In genomic region chr3:58214484-58215316, GRCh38 we compare ENCODE assay signal across 8 cellular contexts. TPM values are rescaled to one million over a fixed set of nuclear protein-coding genes. Genes with fewer than 3 reads are reported as not detected.
DNase-seq lines count a peak whose midpoint lies in the region; ATAC-seq and TF ChIP-seq lines count a peak whose summit lies in the region.

No MANE protein-coding gene starts in this region.

- ATAC-seq in HG03469 (IDR thresholded peaks at IDR 0.05; ENCODE audit: unreplicated experiment) (peak; percentile 64), natural killer cell (peak; percentile 47 to 59 (median 48))
- ATAC-seq in activated CD8-positive, alpha-beta memory T cell treated with anti-CD3 and anti-CD28 coated beads, Interleukin-2, amount 10 ng/mL, durations not matched to agents 7 days and 5 days: peak; percentile 67

- CTCF ChIA-PET in activated CD8-positive, alpha-beta memory T cell treated with anti-CD3 and anti-CD28 coated beads, Interleukin-2, amount 10 ng/mL, durations not matched to agents 7 days and 5 days (lab: Charles Lee): interaction anchor here (0.8 to 4.0 kb wide), 6 partner anchors 12 to 92 kb away, joined by 3 to 21 read pairs (median 6); no protein-coding TSS in a partner anchor

- 61 to 72% methylated on average over 7 of the region's 7 CpGs for WGBS in thyroid gland, 2 donors

- H3K4me1 ChIP-seq in thyroid gland: peaks cover 0 to 14% of the 10 kb centered on the region in 2 donors

- no peaks in the 10 kb centered on the region for H3K27me3 ChIP-seq in thyroid gland

- H3K27ac ChIP-seq in thyroid gland: no peak overlapping the region

- no peaks in the 10 kb centered on the region for H3K9me3 Mint-ChIP-seq in activated CD8-positive, alpha-beta memory T cell treated with anti-CD3 and anti-CD28 coated beads, Interleukin-2, amount 10 ng/mL, durations not matched to agents 7 days and 5 days (ENCODE audit: low read depth)
- no peaks in the 10 kb centered on the region for H3K9me3 Mint-ChIP-seq in natural killer cell

- no peak overlapping the region for H3K4me3 Mint-ChIP-seq in activated CD8-positive, alpha-beta memory T cell treated with anti-CD3 and anti-CD28 coated beads, Interleukin-2, amount 10 ng/mL, durations not matched to agents 7 days and 5 days
- H3K4me3 Mint-ChIP-seq in natural killer cell: no peak overlapping the region

- H3K27me3 Mint-ChIP-seq in activated CD8-positive, alpha-beta memory T cell treated with anti-CD3 and anti-CD28 coated beads, Interleukin-2, amount 10 ng/mL, durations not matched to agents 7 days and 5 days: peaks cover 9% of the 10 kb centered on the region
- peaks cover 2 to 6% of the 10 kb centered on the region in 2 donors for H3K27me3 Mint-ChIP-seq in natural killer cell (ENCODE audit: low read depth in 2 of 2)

- TF ChIP-seq CTCF in GM12872 (IDR thresholded peaks at IDR 0.05; ENCODE audit: insufficient read depth, low read depth, low read length) (peak; percentile 68), GM20000 (IDR thresholded peaks at IDR 0.05; ENCODE audit: extremely low read depth, missing control alignments) (no peak), natural killer cell (IDR thresholded peaks at IDR 0.05) (no peak), thyroid gland (IDR thresholded peaks at IDR 0.05) (no peak)

- H3K36me3 Mint-ChIP-seq in activated CD8-positive, alpha-beta memory T cell treated with anti-CD3 and anti-CD28 coated beads, Interleukin-2, amount 10 ng/mL, durations not matched to agents 7 days and 5 days: no peaks in the 10 kb centered on the region
- H3K36me3 Mint-ChIP-seq in natural killer cell: no peaks in the 10 kb centered on the region

- peak overlapping the region; percentile 11 for H3K27ac Mint-ChIP-seq in activated CD8-positive, alpha-beta memory T cell treated with anti-CD3 and anti-CD28 coated beads, Interleukin-2, amount 10 ng/mL, durations not matched to agents 7 days and 5 days
- H3K27ac Mint-ChIP-seq in natural killer cell: peak overlapping the region in 1 of 2 donors; percentile 33

- no peaks in the 10 kb centered on the region for H3K36me3 ChIP-seq in thyroid gland

- intact Hi-C loops in natural killer cell (cut with micrococcal nuclease) (loop anchor here (5.0 kb wide), 2 partner anchors 207 to 817 kb away; partner anchors contain the start of gene FLNB), thyroid gland (cut with DNase I) (no loop called here)

- H3K9me3 ChIP-seq in thyroid gland: no peaks in the 10 kb centered on the region

- DNase-seq in GM20000 (ENCODE audit: low spot score) (peak; percentile 60), natural killer cell (no peak), SW 1271 (lab: John Stamatoyannopoulos, UW) (no peak), islet precursor cell (no peak), thyroid gland (no peak)
- peak; percentile 54 for DNase-seq in activated CD8-positive, alpha-beta memory T cell treated with anti-CD3 and anti-CD28 coated beads, Interleukin-2, amount 10 ng/mL, durations not matched to agents 7 days and 5 days

- no peak overlapping the region for H3K4me3 ChIP-seq in thyroid gland (replicated peaks in 1 of 3)

- no peak for TF ChIP-seq POLR2A in thyroid gland (IDR thresholded peaks at IDR 0.05)

- H3K4me1 Mint-ChIP-seq in activated CD8-positive, alpha-beta memory T cell treated with anti-CD3 and anti-CD28 coated beads, Interleukin-2, amount 10 ng/mL, durations not matched to agents 7 days and 5 days: peaks cover 31% of the 10 kb centered on the region
- H3K4me1 Mint-ChIP-seq in natural killer cell: peaks cover 8 to 14% of the 10 kb centered on the region in 2 donors

RNA-seq across cellular contexts. Expression of gene DNASE1L3, which starts 3.9 kb away (rescaled TPM):
- not detected for total RNA-seq in activated CD8-positive, alpha-beta memory T cell treated with anti-CD3 and anti-CD28 coated beads, Interleukin-2, amount 10 ng/mL, durations not matched to agents 7 days and 5 days
- total RNA-seq in natural killer cell (1 to 10 TPM in 1 of 3 donors, not detected in 2; 1.3 TPM), thyroid gland (10 to 100 TPM in 3 of 4 donors, 1 to 10 TPM in 1; 5.7 to 53.3 (median 14.1) TPM)

RNA-seq across cellular contexts. Expression of gene ABHD6, which starts 22.9 kb away (rescaled TPM):
- total RNA-seq in activated CD8-positive, alpha-beta memory T cell treated with anti-CD3 and anti-CD28 coated beads, Interleukin-2, amount 10 ng/mL, durations not matched to agents 7 days and 5 days: 1 to 10 TPM; 5.0 to 7.3 TPM
- total RNA-seq in natural killer cell: 10 to 100 TPM in 1 of 3 donors, 1 to 10 TPM in 2; 5.0 to 10.6 (median 9.3) TPM
- total RNA-seq in thyroid gland: 10 to 100 TPM; 14.7 to 28.6 (median 18.0) TPM

Comparison
In these comparisons a context has a peak if more than half of its experiments do, and no peak if none do; other contexts are left out.
1. DNase-seq: peak in GM20000 (single experiment) and activated CD8-positive, alpha-beta memory T cell treated with anti-CD3 and anti-CD28 coated beads, Interleukin-2, amount 10 ng/mL, durations not matched to agents 7 days and 5 days (single experiment); none in natural killer cell (single experiment), SW 1271 (0 of 2), islet precursor cell (single experiment) and thyroid gland (0 of 2).
2. Peak in every context shown above with its lines, with median percentiles within 50 percentile points of each other: ATAC-seq.